ENCODE assay signal across 12 cellular contexts in genomic region chr2:47032773-47033101, GRCh38.
DNase-seq lines count a peak whose midpoint lies in the region; TF ChIP-seq lines count a peak whose summit lies in the region.
"Had no signal": no experiment of that assay in that cellular context is flagged by ENCODE, and none has a peak within 500 bp of the region (broad histone marks: within the 10 kb centered on the region; RNA-seq: fewer than 3 reads in every experiment).

No MANE protein-coding gene starts in this region.

- peaks cover 39% of the 10 kb centered on the region for H3K79me2 ChIP-seq in PC-9 (ENCODE audit: low read depth)

- no TSS peak for BruUV-seq in PC-9 (replicated peaks; lab: Mats Ljungman, UMichigan)

- intact Hi-C loops in PC-9 (cut with micrococcal nuclease; ENCODE audit: unreplicated experiment), result no loop called here

- H3F3A ChIP-seq in PC-9 (ENCODE audit: insufficient read depth, low read depth), result peaks cover 55% of the 10 kb centered on the region

- H2AFZ ChIP-seq in PC-9, result no peak overlapping the region

- H4K20me1 ChIP-seq in PC-9 (ENCODE audit: insufficient read depth), result no peaks in the 10 kb centered on the region

- POLR2A ChIA-PET in PC-9 (lab: Charles Lee; ENCODE audit: unreplicated experiment), result interaction anchor here (0.6 to 0.7 kb wide), 6 partner anchors 16 to 465 kb away, joined by 3 to 7 read pairs (median 3); no protein-coding TSS in a partner anchor

- no CpG with 5 or more reads among the region's 1 CpG for WGBS in mesodermal cell (ENCODE audit: insufficient coverage in 2 of 2), 2 experiments
- WGBS in suprapubic skin, result 90% methylated on average over 1 of the region's 1 CpG

- H3K4me2 ChIP-seq in PC-9, result peak overlapping the region; percentile 76

- CTCF ChIA-PET in PC-9 (lab: Charles Lee), result interaction anchor here (0.5 to 1.3 kb wide), 5 partner anchors 11 to 411 kb away, joined by 3 to 8 read pairs (median 3); no protein-coding TSS in a partner anchor

- no peak overlapping the region for H3K4me3 ChIP-seq in PC-9
- H3K4me3 ChIP-seq in mesodermal cell (ENCODE audit: extremely low read depth, insufficient read depth, low read length, poor library complexity, severe bottlenecking), result no peak overlapping the region
- H3K4me3 ChIP-seq in suprapubic skin, result no peak overlapping the region

- no peaks in the 10 kb centered on the region for H3K27me3 ChIP-seq in PC-9 (ENCODE audit: insufficient read depth, low read depth)
- no peaks in the 10 kb centered on the region for H3K27me3 ChIP-seq in suprapubic skin

- H3K4me1 ChIP-seq in PC-9 (replicated peaks; ENCODE audit: insufficient read depth), result peaks cover 93% of the 10 kb centered on the region
- H3K4me1 ChIP-seq in mesodermal cell (ENCODE audit: control insufficient read depth, insufficient read depth, low read length, poor library complexity, severe bottlenecking), result peaks cover 60% of the 10 kb centered on the region
- H3K4me1 ChIP-seq in suprapubic skin, result peaks cover 50% of the 10 kb centered on the region

- TF ChIP-seq CTCF in PC-9 (conservative IDR thresholded peaks at IDR 0.05) (no peak), suprapubic skin (IDR thresholded peaks at IDR 0.05) (no peak)

- DNase-seq in PC-9, result no peak
- DNase-seq in caudate nucleus (lab: John Stamatoyannopoulos, UW), result no peak
- DNase-seq in suprapubic skin (ENCODE audit: low spot score in 2 of 2), result no peak
- no peak for DNase-seq in NCI-H2107 (lab: John Stamatoyannopoulos, UW)
- DNase-seq in NCI-H82 (lab: John Stamatoyannopoulos, UW), result no peak
- DNase-seq in islet precursor cell, result no peak
- DNase-seq in COLO829 (ENCODE audit: low spot score), result no peak
- DNase-seq: activated CD4-positive, alpha-beta T cell treated with anti-CD3 and anti-CD28 coated beads for 48 hours; activated naive CD8-positive, alpha-beta T cell treated with anti-CD3 and anti-CD28 coated beads for 36 hours; DMS79 treated with DMSO at 0.1 percent for 48 hours; NCI-H345 had no signal

- no peak for TF ChIP-seq EP300 in suprapubic skin (IDR thresholded peaks at IDR 0.05)

- H3K9me3 ChIP-seq in PC-9 (ENCODE audit: insufficient read depth, low read depth) (no peaks in the 10 kb centered on the region), mesodermal cell (ENCODE audit: control insufficient read depth, low read length) (no peaks in the 10 kb centered on the region), suprapubic skin (no peaks in the 10 kb centered on the region)

- H3K27ac ChIP-seq in PC-9 (peak overlapping the region; percentile 99), caudate nucleus (ENCODE audit: low read depth, low read length) (peak overlapping the region; percentile 95), mesodermal cell (ENCODE audit: low read depth, low read length, severe bottlenecking) (peak overlapping the region; percentile 100), suprapubic skin (peak overlapping the region; percentile 89)

- TF ChIP-seq POLR2A in suprapubic skin (IDR thresholded peaks at IDR 0.05), result no peak

- H3K36me3 ChIP-seq in PC-9 (ENCODE audit: low read depth) (peaks cover 13% of the 10 kb centered on the region; the same call in 1 of the 2 replicates), mesodermal cell (ENCODE audit: control insufficient read depth, insufficient read depth, low read length) (peaks cover 24% of the 10 kb centered on the region), suprapubic skin (peaks cover 39% of the 10 kb centered on the region)

- H3K9me2 ChIP-seq in PC-9 (ENCODE audit: insufficient read depth), result no peaks in the 10 kb centered on the region
